Comparison of ENCODE assay signal across 8 cellular contexts in the genomic region with DNA sequence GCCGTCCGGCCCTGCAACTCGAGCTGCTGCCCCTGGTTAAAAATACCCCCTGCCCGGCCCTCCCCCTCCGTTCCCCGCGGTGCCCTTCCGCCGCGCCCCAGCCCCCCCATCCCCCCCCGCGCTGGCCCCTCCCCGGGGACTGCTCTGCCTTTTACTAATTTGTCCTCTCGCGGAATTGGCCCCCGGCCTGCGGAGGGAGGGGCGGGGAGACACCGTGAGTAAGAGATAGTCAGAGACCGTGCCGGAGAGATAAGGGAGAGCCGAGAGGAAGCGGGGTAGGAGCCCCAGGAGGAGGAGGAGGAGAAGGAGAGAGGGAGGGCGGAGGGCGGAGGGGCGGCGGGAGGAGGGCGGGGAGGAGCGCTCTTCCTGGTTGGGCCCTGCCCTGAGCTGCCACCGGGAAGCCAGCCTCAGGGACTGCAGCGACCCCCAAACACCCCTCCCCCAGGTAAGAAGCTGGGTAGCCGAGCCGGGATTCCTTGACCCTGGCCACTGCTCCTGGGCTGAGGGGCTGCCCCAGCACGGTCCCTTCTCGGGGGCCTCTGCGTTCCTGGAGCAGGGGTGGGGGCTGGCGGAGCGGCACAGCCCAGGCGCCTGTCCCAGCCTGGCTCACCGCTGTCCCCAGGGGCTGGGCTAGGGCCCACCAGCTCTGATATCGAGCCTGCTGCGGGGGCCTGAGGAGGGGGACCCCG. TPM values are rescaled to one million over a fixed set of nuclear protein-coding genes. Genes with fewer than 3 reads are reported as not detected.
DNase-seq lines count a peak whose midpoint lies in the region; ATAC-seq and TF ChIP-seq lines count a peak whose summit lies in the region.

TSS of gene CAPN1 (plus strand) at position 360 of the 689 bp plus-strand sequence. CDS start 774 bp downstream, outside the sequence.

- ATAC-seq in GM19035 (IDR thresholded peaks at IDR 0.05; ENCODE audit: unreplicated experiment) = peak; percentile 38

- peak within 1 kb of the TSS; percentile 47 for H3K27ac ChIP-seq in AG04450 (ENCODE audit: low read depth, low read length)

- peak within 1 kb of the TSS; percentile 88 for H3K4me3 ChIP-seq in AG04450 (ENCODE audit: low read depth, low read length)
- H3K4me3 ChIP-seq in epithelial cell of esophagus (ENCODE audit: low read length) = peak within 1 kb of the TSS; percentile 95

- DNase-seq in AG04450 (ENCODE audit: low read depth, low spot score) (peak; percentile 61), HK-2 (ENCODE audit: unreplicated experiment) (peak; percentile 81), OCI-M2 (lab: John Stamatoyannopoulos, UW; ENCODE audit: unreplicated experiment) (peak; percentile 21), activated T-cell treated with anti-CD3 and anti-CD28 coated beads for 1 hour (ENCODE audit: low read depth) (peak; percentile 54), epithelial cell of esophagus (ENCODE audit: low read depth) (peak; percentile 95), mucosa of gallbladder (ENCODE audit: low spot score) (peak; percentile 90)
- DNase-seq in stimulated activated CD8-positive, alpha-beta memory T cell treated with anti-CD3 and anti-CD28 coated beads, Interleukin-4, amount 100 ng/mL, for 24 hours (ENCODE audit: low read depth) = peak; percentile 55

- POLR2A ChIA-PET in AG04450 (lab: Yijun Ruan, JAX) = interaction anchor here (0.6 to 2.3 kb wide), 5 partner anchors 19 to 316 kb away, joined by 3 to 10 read pairs (median 5); partner anchors contain the start of genes POLA2 and ZNHIT2

- no peak for TF ChIP-seq CTCF in AG04450 (IDR thresholded peaks at IDR 0.05; ENCODE audit: low read depth, low read length)
- no peak for TF ChIP-seq CTCF in epithelial cell of esophagus (IDR thresholded peaks at IDR 0.05; ENCODE audit: insufficient read depth, low read depth, low read length, missing control alignments)

- no peaks in the 10 kb centered on the region for H3K27me3 ChIP-seq in AG04450 (ENCODE audit: control insufficient read depth, insufficient read depth, low read length)

- H3K9me3 ChIP-seq in AG04450 (ENCODE audit: control insufficient read depth, insufficient read depth, low read length) = peaks cover 5% of the 10 kb centered on the region; the same call in 1 of the 2 replicates

- CTCF ChIA-PET in AG04450 (lab: Charles Lee) = interaction anchor here (0.5 to 1.4 kb wide), 9 partner anchors 16 to 150 kb away, joined by 3 to 10 read pairs (median 4); partner anchors contain the start of gene TM7SF2

RNA-seq across cellular contexts. Expression of gene CAPN1, which starts in this region (rescaled TPM):
- polyA plus RNA-seq in AG04450 (2011; rRNA removed) = 84.1 and 123 TPM in 2 replicates
- 105 and 131 TPM in 2 replicates for polyA minus RNA-seq in AG04450 (2011; rRNA and poly(A)+ RNA removed)
- 287 TPM for total RNA-seq in mucosa of gallbladder

Comparison
In these comparisons a context has a peak if more than half of its experiments do, and no peak if none do; other contexts are left out.
1. Peak in every context shown above with its lines: DNase-seq, ATAC-seq, H3K4me3 ChIP-seq and H3K27ac ChIP-seq.
2. DNase-seq: peak in every context shown above with its lines; median percentile 95 in epithelial cell of esophagus; 90 in mucosa of gallbladder; 81 in HK-2; 61 in AG04450; 55 in stimulated activated CD8-positive, alpha-beta memory T cell treated with anti-CD3 and anti-CD28 coated beads, Interleukin-4, amount 100 ng/mL, for 24 hours; 54 in activated T-cell treated with anti-CD3 and anti-CD28 coated beads for 1 hour; 21 in OCI-M2.